In the genomic region with DNA sequence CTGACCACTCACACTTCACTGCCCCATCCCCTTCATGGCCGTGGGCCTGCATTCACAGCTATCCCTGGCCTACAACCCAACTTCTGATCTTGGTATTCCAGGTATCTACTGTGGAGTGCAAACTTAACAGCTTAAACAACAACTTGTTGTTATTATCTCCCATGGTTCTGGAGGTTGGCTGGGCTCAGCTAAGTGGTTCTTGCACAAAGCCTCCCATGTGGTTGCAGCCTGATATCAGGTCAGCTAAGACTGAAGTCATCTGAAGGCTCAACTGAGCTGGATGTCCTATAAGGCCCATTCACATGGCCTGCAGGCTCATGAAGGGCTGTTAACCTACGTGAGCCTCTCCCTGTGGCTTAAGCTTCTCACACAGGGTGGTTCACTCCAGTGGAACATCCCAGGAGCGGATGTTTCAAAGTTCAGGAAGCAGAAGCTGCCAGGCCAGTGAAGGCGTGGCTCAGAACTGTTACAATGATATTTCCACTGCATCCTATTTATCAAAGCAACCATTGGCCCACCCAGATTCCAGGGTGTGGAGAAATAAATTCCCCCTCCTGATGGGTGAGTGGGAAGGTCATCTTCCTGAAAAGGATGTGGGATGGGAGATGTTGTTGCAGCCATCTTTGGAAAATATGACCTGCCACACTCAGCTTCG, we compare ENCODE assay signal across 1 cellular context.
TF ChIP-seq lines count a peak whose summit lies in the region.

No MANE protein-coding gene starts in this region.

TF ChIP-seq in endothelial cell of umbilical vein, 7 proteins besides CTCF, POLR2A, EP300 and RAD21:
- TF ChIP-seq, protein P1, sequence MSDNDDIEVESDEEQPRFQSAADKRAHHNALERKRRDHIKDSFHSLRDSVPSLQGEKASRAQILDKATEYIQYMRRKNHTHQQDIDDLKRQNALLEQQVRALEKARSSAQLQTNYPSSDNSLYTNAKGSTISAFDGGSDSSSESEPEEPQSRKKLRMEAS (IDR thresholded peaks at IDR 0.05; ENCODE audit: insufficient read depth, insufficient read length) = no peak
- TF ChIP-seq EZH2 (IDR thresholded peaks at IDR 0.05; ENCODE audit: borderline replicate concordance, low read depth, low read length, severe bottlenecking) (no peak), GATA2 (IDR thresholded peaks at IDR 0.05; ENCODE audit: insufficient read depth, insufficient read length, low read depth, low read length) (no peak), FOS (IDR thresholded peaks at IDR 0.05; ENCODE audit: borderline replicate concordance, insufficient read depth, low read length) (no peak), POLR2AphosphoS5 (IDR thresholded peaks at IDR 0.05; ENCODE audit: insufficient read depth, low read depth, low read length) (no peak), JUN (IDR thresholded peaks at IDR 0.05; ENCODE audit: borderline replicate concordance, insufficient read depth, insufficient read length, low read depth) (no peak)
